Comparison of ENCODE assay signal across 18 cellular contexts in the genomic region with DNA sequence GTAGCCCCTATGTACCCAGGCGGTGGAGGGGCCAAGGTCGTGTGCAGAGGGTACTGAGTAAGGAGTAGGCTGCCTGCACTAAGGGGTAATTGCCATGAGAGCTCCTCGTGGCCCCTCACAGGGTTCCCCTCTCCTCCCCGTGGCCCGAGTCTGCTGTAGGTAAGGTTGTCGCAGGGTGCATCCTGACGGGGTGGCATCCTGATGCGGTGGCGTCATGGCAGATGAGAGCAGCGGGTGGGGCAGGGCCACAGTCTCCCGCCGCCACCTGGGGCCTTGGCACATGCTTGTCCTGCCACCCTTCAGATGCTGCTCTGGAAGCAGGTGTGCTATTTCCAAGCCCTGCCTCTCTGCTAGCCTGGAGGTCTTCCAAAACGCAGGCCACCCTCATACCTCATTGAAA.
"Had no signal": no experiment of that assay in that cellular context is flagged by ENCODE, and none has a peak within 500 bp of the region (broad histone marks: within the 10 kb centered on the region; RNA-seq: fewer than 3 reads in every experiment).

No MANE protein-coding gene starts in this region.

- H3K9me3 ChIP-seq: colonic mucosa, gastroesophageal sphincter, heart left ventricle, testis had no signal

- H3K27ac ChIP-seq: colonic mucosa, gastroesophageal sphincter, heart left ventricle, testis had no signal

- H3K4me3 ChIP-seq: colonic mucosa, gastroesophageal sphincter, heart left ventricle, testis had no signal

- H3K4me1 ChIP-seq: colonic mucosa, testis had no signal

- H3K36me3 ChIP-seq: colonic mucosa, gastroesophageal sphincter, heart left ventricle had no signal

- DNase-seq: activated B cell treated with CpG ODN at 0.5 μM for 24 hours; activated CD4-positive, alpha-beta memory T cell treated with anti-CD3 and anti-CD28 coated beads for 36 hours; activated CD4-positive, alpha-beta T cell treated with anti-CD3 and anti-CD28 coated beads for 4 hours; activated CD8-positive, alpha-beta memory T cell treated with anti-CD3 and anti-CD28 coated beads, Interleukin-2, amount 10 ng/mL, durations not matched to agents 7 days and 5 days; activated naive CD4-positive, alpha-beta T cell; activated naive CD8-positive, alpha-beta T cell treated with anti-CD3 and anti-CD28 coated beads for 36 hours; activated T-cell treated with anti-CD3 and anti-CD28 coated beads, Interleukin-2, amount 50 U/mL, for 1 hour; amniotic stem cell; colonic mucosa; kidney glomerular epithelial cell; mesendoderm; natural killer cell; stimulated activated CD4-positive, alpha-beta T cell treated with anti-CD3 and anti-CD28 coated beads, Interleukin-2, amount 100 ng/mL, for 24 hours; T-helper 1 cell; T-helper 9 cell; testis had no signal

- H3K27me3 ChIP-seq: colonic mucosa, gastroesophageal sphincter, heart left ventricle, testis had no signal
